ENCODE assay signal across 30 cellular contexts in the genomic region with DNA sequence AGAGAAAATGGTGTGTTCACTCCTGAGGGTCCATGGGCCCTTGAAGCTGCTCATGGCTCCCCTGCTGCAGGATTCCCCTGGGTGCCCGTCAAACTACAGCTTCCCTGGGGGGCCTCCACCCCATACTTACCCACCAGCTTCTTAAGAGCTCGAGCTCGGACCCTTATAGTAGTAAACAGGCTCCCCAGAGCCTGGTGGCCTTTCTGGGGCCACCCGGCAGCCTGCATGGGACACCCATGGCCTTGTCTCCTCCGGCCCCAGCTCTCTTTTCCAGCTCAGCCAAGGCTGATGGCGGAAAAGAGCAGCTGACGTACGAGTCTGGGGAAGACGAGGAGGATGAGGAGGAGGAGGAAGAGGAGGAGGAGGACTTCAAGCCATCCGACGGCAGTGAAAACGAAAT. TPM values are rescaled to one million over a fixed set of nuclear protein-coding genes. Genes with fewer than 3 reads are reported as not detected.
DNase-seq lines count a peak whose midpoint lies in the region; ATAC-seq and TF ChIP-seq lines count a peak whose summit lies in the region.
"Had no signal": no experiment of that assay in that cellular context is flagged by ENCODE, and none has a peak within 500 bp of the region (broad histone marks: within the 10 kb centered on the region; RNA-seq: fewer than 3 reads in every experiment).

No MANE protein-coding gene starts in this region.

- ATAC-seq in CD4-positive, alpha-beta T cell (ENCODE audit: poor library complexity): no peak
- ATAC-seq in T-cell (replicated peaks in 1 of 4) (no peak), GM19324 (IDR thresholded peaks at IDR 0.05; ENCODE audit: low FRiP score, unreplicated experiment) (no peak), HG02840 (IDR thresholded peaks at IDR 0.05; ENCODE audit: low FRiP score, unreplicated experiment) (no peak)
- ATAC-seq: HepG2; stimulated activated memory B cell treated with anti-CD40 and anti-IgM and Interleukin-4, amounts not matched to agents 10 μg/mL and 1 μg/mL and 100 μg/mL, for 72 hours; upper lobe of right lung had no signal

- no peaks in the 10 kb centered on the region for H3K9me3 ChIP-seq in CD4-positive, alpha-beta T cell (ENCODE audit: control insufficient read depth, low read length)
- no peaks in the 10 kb centered on the region for H3K9me3 ChIP-seq in esophagus (ENCODE audit: control insufficient read depth in 2 of 2, insufficient read depth in 1 of 2, low read depth in 1 of 2, low read length in 1 of 2)
- H3K9me3 ChIP-seq: colonic mucosa, HAP-1, pancreas, upper lobe of right lung had no signal

- no peak overlapping the region for H3K27ac ChIP-seq in CD4-positive, alpha-beta T cell (ENCODE audit: low read depth, low read length)
- peak overlapping the region; percentile 89 to 92 for H3K27ac ChIP-seq in esophagus (ENCODE audit: low read depth in 2 of 2, low read length in 1 of 2)
- H3K27ac ChIP-seq: cardiac muscle cell, colonic mucosa, epithelial cell of prostate, upper lobe of right lung, VCaP had no signal

- intact Hi-C loops in activated naive CD4-positive, alpha-beta T cell treated with anti-CD3 and anti-CD28 coated beads for 36 hours (cut with micrococcal nuclease): loop anchor here (2.0 kb wide), 1 partner anchor 27 kb away; the partner anchor contains the start of gene GTF3C5
- intact Hi-C loops in CD4-positive, alpha-beta T cell (cut with DNase I, micrococcal nuclease): no loop called here

- H3K27me3 Mint-ChIP-seq in activated naive CD4-positive, alpha-beta T cell treated with anti-CD3 and anti-CD28 coated beads for 36 hours (ENCODE audit: low read depth): no peaks in the 10 kb centered on the region
- H3K27me3 Mint-ChIP-seq in CD4-positive, alpha-beta T cell: no peaks in the 10 kb centered on the region
- H3K27me3 Mint-ChIP-seq in T-cell: no peaks in the 10 kb centered on the region
- H3K27me3 Mint-ChIP-seq: memory B cell; stimulated activated memory B cell treated with anti-CD40 and anti-IgM and Interleukin-4, amounts not matched to agents 10 μg/mL and 1 μg/mL and 100 μg/mL, for 72 hours had no signal

- H3K9me3 Mint-ChIP-seq in activated naive CD4-positive, alpha-beta T cell treated with anti-CD3 and anti-CD28 coated beads for 36 hours: no peaks in the 10 kb centered on the region
- no peaks in the 10 kb centered on the region for H3K9me3 Mint-ChIP-seq in CD4-positive, alpha-beta T cell
- no peaks in the 10 kb centered on the region for H3K9me3 Mint-ChIP-seq in T-cell
- H3K9me3 Mint-ChIP-seq: CD14-positive monocyte; memory B cell; neural crest cell; stimulated activated memory B cell treated with anti-CD40 and anti-IgM and Interleukin-4, amounts not matched to agents 10 μg/mL and 1 μg/mL and 100 μg/mL, for 72 hours had no signal

- H3K4me1 Mint-ChIP-seq in activated naive CD4-positive, alpha-beta T cell treated with anti-CD3 and anti-CD28 coated beads for 36 hours (ENCODE audit: low read depth): peaks cover 55% of the 10 kb centered on the region
- peaks cover 44% of the 10 kb centered on the region for H3K4me1 Mint-ChIP-seq in CD4-positive, alpha-beta T cell (ENCODE audit: low read depth)
- H3K4me1 Mint-ChIP-seq in T-cell: peaks cover 42 to 47% (median 44%) of the 10 kb centered on the region in 3 donors

- CTCF ChIA-PET in activated naive CD4-positive, alpha-beta T cell treated with anti-CD3 and anti-CD28 coated beads for 36 hours (lab: Charles Lee): interaction anchor here (1.6 kb wide), 1 partner anchor 87 kb away, joined by 6 read pairs; no protein-coding TSS in a partner anchor
- CTCF ChIA-PET in CD4-positive, alpha-beta T cell (lab: Charles Lee): no interaction called here
- CTCF ChIA-PET in T-cell (lab: Charles Lee): interaction anchor here in 1 of 2 donors (0.6 kb wide), 1 partner anchor 123 kb away, joined by 3 read pairs; no protein-coding TSS in a partner anchor

- no peak overlapping the region for H3K4me3 Mint-ChIP-seq in activated naive CD4-positive, alpha-beta T cell treated with anti-CD3 and anti-CD28 coated beads for 36 hours
- H3K4me3 Mint-ChIP-seq in CD4-positive, alpha-beta T cell: no peak overlapping the region
- H3K4me3 Mint-ChIP-seq in T-cell: peak overlapping the region in 1 of 3 donors; percentile 68
- H3K4me3 Mint-ChIP-seq: CD14-positive monocyte; memory B cell; neural crest cell; stimulated activated memory B cell treated with anti-CD40 and anti-IgM and Interleukin-4, amounts not matched to agents 10 μg/mL and 1 μg/mL and 100 μg/mL, for 72 hours had no signal

- peaks cover 3 to 34% of the 10 kb centered on the region in 2 donors for H3K36me3 ChIP-seq in esophagus (ENCODE audit: control insufficient read depth in 2 of 2, insufficient read depth in 2 of 2, low read length in 1 of 2)
- H3K36me3 ChIP-seq: colonic mucosa had no signal

- no peak overlapping the region for H3K4me3 ChIP-seq in esophagus (ENCODE audit: low read depth in 1 of 2, low read length in 2 of 2)
- H3K4me3 ChIP-seq: cardiac muscle cell, colonic mucosa, HAP-1, pancreas, upper lobe of right lung had no signal

- H3K27me3 ChIP-seq in CD4-positive, alpha-beta T cell (ENCODE audit: control insufficient read depth, insufficient read depth, low read length): no peaks in the 10 kb centered on the region
- no peaks in the 10 kb centered on the region for H3K27me3 ChIP-seq in esophagus (ENCODE audit: control insufficient read depth in 1 of 2, insufficient read depth in 2 of 2, low read length in 2 of 2)
- H3K27me3 ChIP-seq: cardiac muscle cell, colonic mucosa, pancreas, upper lobe of right lung had no signal

- no peak for TF ChIP-seq CTCF in CD4-positive, alpha-beta T cell (IDR thresholded peaks at IDR 0.05)

- H3K36me3 Mint-ChIP-seq in activated naive CD4-positive, alpha-beta T cell treated with anti-CD3 and anti-CD28 coated beads for 36 hours (ENCODE audit: low read depth): peaks cover 17% of the 10 kb centered on the region
- peaks cover 35% of the 10 kb centered on the region for H3K36me3 Mint-ChIP-seq in CD4-positive, alpha-beta T cell (ENCODE audit: low read depth)
- peaks cover 25% of the 10 kb centered on the region for H3K36me3 Mint-ChIP-seq in T-cell

- DNase-seq in activated naive CD4-positive, alpha-beta T cell treated with anti-CD3 and anti-CD28 coated beads for 36 hours: no peak
- DNase-seq in activated naive CD4-positive, alpha-beta T cell treated with Interleukin-2 at 50 U/mL for 16 hours: no peak
- DNase-seq in CD4-positive, alpha-beta T cell: no peak
- no peak for DNase-seq in T-cell
- DNase-seq in stimulated activated CD4-positive, alpha-beta T cell treated with anti-CD3 and anti-CD28 coated beads, Interleukin-15, amount 100 ng/mL, for 24 hours: no peak
- DNase-seq: activated gamma-delta T cell treated with Interleukin-2 at 50 U/mL for 16 hours; colonic mucosa; DMS79 treated with DMSO at 0.1 percent for 48 hours; effector CD8-positive, alpha-beta T cell; NCI-H1694; NCI-H446; NCI-H748 treated with DMSO at 0.1 percent for 48 hours; retina; Right ventricle myocardium superior; T-helper 9 cell; upper lobe of right lung had no signal

- peak overlapping the region; percentile 30 for H3K27ac Mint-ChIP-seq in activated naive CD4-positive, alpha-beta T cell treated with anti-CD3 and anti-CD28 coated beads for 36 hours
- peak overlapping the region; percentile 77 for H3K27ac Mint-ChIP-seq in CD4-positive, alpha-beta T cell
- peak overlapping the region; percentile 24 to 39 for H3K27ac Mint-ChIP-seq in T-cell
- H3K27ac Mint-ChIP-seq: CD14-positive monocyte; memory B cell; stimulated activated memory B cell treated with anti-CD40 and anti-IgM and Interleukin-4, amounts not matched to agents 10 μg/mL and 1 μg/mL and 100 μg/mL, for 72 hours had no signal

- WGBS in esophagus, 2 donors: 89 to 93% methylated on average over 12 of the region's 12 CpGs

- peaks cover 10 to 29% of the 10 kb centered on the region in 2 donors for H3K4me1 ChIP-seq in esophagus (ENCODE audit: control insufficient read depth in 2 of 2, insufficient read depth in 2 of 2, low read length in 1 of 2)
- H3K4me1 ChIP-seq: colonic mucosa, HAP-1, upper lobe of right lung had no signal

- POLR2A ChIA-PET in CD4-positive, alpha-beta T cell (lab: Charles Lee): interaction anchor here (1.2 to 2.3 kb wide), 3 partner anchors 27 to 87 kb away, joined by 4 to 10 read pairs (median 5); partner anchors contain the start of gene GTF3C5
- POLR2A ChIA-PET in T-cell (lab: Charles Lee): no interaction called here

RNA-seq across cellular contexts. Expression of gene CEL, which starts 4.2 kb away (rescaled TPM):
- total RNA-seq in activated naive CD4-positive, alpha-beta T cell treated with anti-CD3 and anti-CD28 coated beads for 36 hours: 1 to 10 TPM; 2.1 to 2.2 TPM
- under 1 TPM; 0.16 to 0.39 TPM for total RNA-seq in CD4-positive, alpha-beta T cell
- 1 to 10 TPM in 3 of 5 donors, under 1 TPM in 2; 0.28 to 9.0 (median 7.9) TPM for total RNA-seq in T-cell
- polyA plus RNA-seq in esophagus: 1 to 10 TPM; 2.1 to 3.3 TPM
- total RNA-seq: skeletal muscle tissue had no signal
- polyA plus RNA-seq: CD14-positive monocyte had no signal

RNA-seq across cellular contexts. Expression of gene GTF3C5, which starts 26.8 kb away (rescaled TPM):
- total RNA-seq in activated naive CD4-positive, alpha-beta T cell treated with anti-CD3 and anti-CD28 coated beads for 36 hours: 100 to 1,000 TPM; 102 to 108 TPM
- total RNA-seq in CD4-positive, alpha-beta T cell: 10 to 100 TPM; 49.0 to 52.4 TPM
- 10 to 100 TPM; 46.6 to 91.2 (median 80.0) TPM for total RNA-seq in T-cell
- polyA plus RNA-seq in esophagus: 10 to 100 TPM; 46.3 to 64.0 TPM
